In the genomic region with DNA sequence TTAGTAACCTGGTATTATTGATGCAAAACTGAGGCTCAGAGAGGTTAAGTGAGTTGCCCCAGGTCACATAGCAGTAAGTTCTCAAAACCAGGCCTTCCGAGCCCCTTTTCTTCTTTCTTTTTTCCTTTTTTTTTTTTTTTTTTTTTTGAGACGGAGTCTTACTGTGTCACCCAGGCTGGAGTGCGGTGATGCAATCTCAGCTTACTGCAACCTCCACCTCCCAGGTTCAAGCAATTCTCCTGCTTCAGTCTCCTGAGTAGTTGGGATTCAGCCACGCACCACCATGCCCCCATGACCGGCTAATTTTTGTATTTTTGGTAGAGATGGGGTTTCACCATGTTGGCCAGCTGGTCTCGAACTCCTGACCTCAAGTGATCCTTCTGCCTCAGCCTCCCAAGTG, we compare ENCODE assay signal across 7 cellular contexts.
DNase-seq lines count a peak whose midpoint lies in the region; ATAC-seq and TF ChIP-seq lines count a peak whose summit lies in the region.
"Not testable (repeated sequence)": the region's sequence is repeated elsewhere in the genome, so short reads cannot be mapped to it uniquely, and the experiment has no call there.

No MANE protein-coding gene starts in this region.

- H3K9me3 Mint-ChIP-seq in Calu3 (ENCODE audit: low read depth, unreplicated experiment); IgD-negative memory B cell; activated T-cell treated with anti-CD3 and anti-CD28 coated beads, Interleukin-2, amount 50 U/mL, for 24 hours; central memory CD8-positive, alpha-beta T cell; natural killer cell treated with Interleukin-12 subunit alpha and Interleukin-12 subunit beta and Interleukin-15 and Interleukin-18, amount 100 ng/mL, for 72 hours; stimulated activated naive CD8-positive, alpha-beta T cell treated with anti-CD3 and anti-CD28 coated beads, Interleukin-15, Interleukin-2, amounts not matched to agents 100 ng/mL and 50 ng/mL, for 24 hours: not testable (repeated sequence)

- H3K27ac Mint-ChIP-seq in Calu3 (ENCODE audit: unreplicated experiment) = peak overlapping the region; percentile 47
- peak overlapping the region in 2 of 3 donors; percentile 13 to 46 for H3K27ac Mint-ChIP-seq in IgD-negative memory B cell
- peak overlapping the region; percentile 83 for H3K27ac Mint-ChIP-seq in activated T-cell treated with anti-CD3 and anti-CD28 coated beads, Interleukin-2, amount 50 U/mL, for 24 hours
- peak overlapping the region; percentile 78 for H3K27ac Mint-ChIP-seq in central memory CD8-positive, alpha-beta T cell (ENCODE audit: low read depth)
- H3K27ac Mint-ChIP-seq in natural killer cell treated with Interleukin-12 subunit alpha and Interleukin-12 subunit beta and Interleukin-15 and Interleukin-18, amount 100 ng/mL, for 72 hours = peak overlapping the region; percentile 69 to 71
- H3K27ac Mint-ChIP-seq in stimulated activated naive CD8-positive, alpha-beta T cell treated with anti-CD3 and anti-CD28 coated beads, Interleukin-15, Interleukin-2, amounts not matched to agents 100 ng/mL and 50 ng/mL, for 24 hours = peak overlapping the region; percentile 7

- TF ChIP-seq CTCF in Calu3 (IDR thresholded peaks at IDR 0.05; ENCODE audit: unreplicated experiment); left lung (IDR thresholded peaks at IDR 0.05): not testable (repeated sequence)

- H3K9me3 ChIP-seq in left lung = not testable (repeated sequence)

- not testable (repeated sequence) for H3K27me3 ChIP-seq in left lung

- H3K4me1 Mint-ChIP-seq in Calu3 (ENCODE audit: low read depth, unreplicated experiment) = peaks cover 15% of the 10 kb centered on the region
- not testable (repeated sequence) for H3K4me1 Mint-ChIP-seq in IgD-negative memory B cell; central memory CD8-positive, alpha-beta T cell
- peaks cover 25% of the 10 kb centered on the region for H3K4me1 Mint-ChIP-seq in activated T-cell treated with anti-CD3 and anti-CD28 coated beads, Interleukin-2, amount 50 U/mL, for 24 hours (ENCODE audit: low read depth)
- peaks cover 18 to 29% of the 10 kb centered on the region in 2 donors for H3K4me1 Mint-ChIP-seq in natural killer cell treated with Interleukin-12 subunit alpha and Interleukin-12 subunit beta and Interleukin-15 and Interleukin-18, amount 100 ng/mL, for 72 hours (ENCODE audit: low read depth in 2 of 2)
- H3K4me1 Mint-ChIP-seq in stimulated activated naive CD8-positive, alpha-beta T cell treated with anti-CD3 and anti-CD28 coated beads, Interleukin-15, Interleukin-2, amounts not matched to agents 100 ng/mL and 50 ng/mL, for 24 hours (ENCODE audit: low read depth) = peaks cover 10% of the 10 kb centered on the region

- BruUV-seq in Calu3 (replicated peaks; lab: Mats Ljungman, UMichigan) = not testable (repeated sequence)

- not testable (repeated sequence) for ATAC-seq in central memory CD8-positive, alpha-beta T cell (replicated peaks; ENCODE audit: extremely low read depth, poor library complexity, severe bottlenecking); left lung; natural killer cell treated with Interleukin-12 subunit alpha and Interleukin-12 subunit beta and Interleukin-15 and Interleukin-18, amount 100 ng/mL, for 72 hours

- H3K27me3 Mint-ChIP-seq in Calu3 (ENCODE audit: unreplicated experiment); IgD-negative memory B cell; activated T-cell treated with anti-CD3 and anti-CD28 coated beads, Interleukin-2, amount 50 U/mL, for 24 hours; central memory CD8-positive, alpha-beta T cell; natural killer cell treated with Interleukin-12 subunit alpha and Interleukin-12 subunit beta and Interleukin-15 and Interleukin-18, amount 100 ng/mL, for 72 hours; stimulated activated naive CD8-positive, alpha-beta T cell treated with anti-CD3 and anti-CD28 coated beads, Interleukin-15, Interleukin-2, amounts not matched to agents 100 ng/mL and 50 ng/mL, for 24 hours: not testable (repeated sequence)

- peak overlapping the region; percentile 16 to 92 for H3K27ac ChIP-seq in left lung

- peaks cover 83% of the 10 kb centered on the region for H3K36me3 Mint-ChIP-seq in Calu3 (ENCODE audit: insufficient read depth, unreplicated experiment)
- H3K36me3 Mint-ChIP-seq in IgD-negative memory B cell = peaks cover 17% of the 10 kb centered on the region
- peaks cover 99% of the 10 kb centered on the region for H3K36me3 Mint-ChIP-seq in activated T-cell treated with anti-CD3 and anti-CD28 coated beads, Interleukin-2, amount 50 U/mL, for 24 hours (ENCODE audit: low read depth)
- peaks cover 88% of the 10 kb centered on the region for H3K36me3 Mint-ChIP-seq in central memory CD8-positive, alpha-beta T cell (ENCODE audit: insufficient read depth)
- peaks cover 43% of the 10 kb centered on the region for H3K36me3 Mint-ChIP-seq in natural killer cell treated with Interleukin-12 subunit alpha and Interleukin-12 subunit beta and Interleukin-15 and Interleukin-18, amount 100 ng/mL, for 72 hours
- H3K36me3 Mint-ChIP-seq in stimulated activated naive CD8-positive, alpha-beta T cell treated with anti-CD3 and anti-CD28 coated beads, Interleukin-15, Interleukin-2, amounts not matched to agents 100 ng/mL and 50 ng/mL, for 24 hours (ENCODE audit: low read depth) = peaks cover 92% of the 10 kb centered on the region

- peaks cover 6 to 84% of the 10 kb centered on the region in 2 donors for H3K36me3 ChIP-seq in left lung

- CTCF ChIA-PET in Calu3 (lab: Charles Lee) = not testable (repeated sequence)

- not testable (repeated sequence) for DNase-seq in Calu3; activated T-cell treated with anti-CD3 and anti-CD28 coated beads, Interleukin-2, amount 50 U/mL, for 24 hours; central memory CD8-positive, alpha-beta T cell (ENCODE audit: low spot score in 2 of 2); left lung; natural killer cell treated with Interleukin-12 subunit alpha and Interleukin-12 subunit beta and Interleukin-15 and Interleukin-18, amount 100 ng/mL, for 72 hours (ENCODE audit: low spot score)

- H3K4me3 Mint-ChIP-seq in Calu3 (ENCODE audit: low read depth, unreplicated experiment); IgD-negative memory B cell; activated T-cell treated with anti-CD3 and anti-CD28 coated beads, Interleukin-2, amount 50 U/mL, for 24 hours; central memory CD8-positive, alpha-beta T cell; natural killer cell treated with Interleukin-12 subunit alpha and Interleukin-12 subunit beta and Interleukin-15 and Interleukin-18, amount 100 ng/mL, for 72 hours; stimulated activated naive CD8-positive, alpha-beta T cell treated with anti-CD3 and anti-CD28 coated beads, Interleukin-15, Interleukin-2, amounts not matched to agents 100 ng/mL and 50 ng/mL, for 24 hours: not testable (repeated sequence)

- intact Hi-C loops in Calu3 (cut with micrococcal nuclease; ENCODE audit: unreplicated experiment); left lung (cut with DNase I): not testable (repeated sequence)

- H3K4me3 ChIP-seq in left lung = not testable (repeated sequence)

- peaks cover 0 to 63% of the 10 kb centered on the region in 2 donors for H3K4me1 ChIP-seq in left lung

Comparison
In these comparisons a context has a peak if more than half of its experiments do, and no peak if none do; other contexts are left out.
1. H3K27ac Mint-ChIP-seq: peak in every context shown above with its lines; median percentile 83 in activated T-cell treated with anti-CD3 and anti-CD28 coated beads, Interleukin-2, amount 50 U/mL, for 24 hours; 78 in central memory CD8-positive, alpha-beta T cell; 70 in natural killer cell treated with Interleukin-12 subunit alpha and Interleukin-12 subunit beta and Interleukin-15 and Interleukin-18, amount 100 ng/mL, for 72 hours; 47 in Calu3; 30 in IgD-negative memory B cell; 7 in stimulated activated naive CD8-positive, alpha-beta T cell treated with anti-CD3 and anti-CD28 coated beads, Interleukin-15, Interleukin-2, amounts not matched to agents 100 ng/mL and 50 ng/mL, for 24 hours.